8 cellular contexts compared by ENCODE assay signal in the genomic region with DNA sequence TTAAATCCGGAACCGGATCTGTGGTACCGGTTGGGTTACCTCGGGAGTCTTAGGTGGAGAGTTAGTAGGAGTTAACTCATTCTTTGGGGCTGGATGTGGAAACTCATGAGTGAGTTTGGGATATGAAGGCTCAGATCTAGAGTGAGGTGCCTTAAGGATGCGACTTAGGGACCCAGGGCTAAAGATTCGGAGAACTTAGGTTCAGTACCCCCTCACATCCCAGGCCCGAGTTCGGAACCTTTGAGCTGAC. TPM values are rescaled to one million over a fixed set of nuclear protein-coding genes. Genes with fewer than 3 reads are reported as not detected.
A peak's percentile ranks its signal among the peaks of the same experiment; 100 is the strongest.
DNase-seq lines count a peak whose midpoint lies in the region; ATAC-seq, FAIRE-seq and TF ChIP-seq lines count a peak whose summit lies in the region.

No MANE protein-coding gene starts in this region.

- dilution Hi-C loops in IMR-90 (cut with HindIII; ENCODE audit: low sequenced_read_pairs, unreplicated experiment) = no loop called here

- peak; percentile 30 for DNase-seq in A172 (ENCODE audit: low spot score)
- no peak for DNase-seq in IMR-90
- peak; percentile 54 for DNase-seq in bronchial epithelial cell (ENCODE audit: low read depth)
- DNase-seq in NCI-H1694 treated with DMSO at 0.1 percent for 48 hours (lab: John Stamatoyannopoulos, UW) = no peak
- DNase-seq in superior temporal gyrus (ENCODE audit: extremely low spot score) = no peak

- POLR2A ChIA-PET in IMR-90 (lab: Charles Lee; ENCODE audit: unreplicated experiment) = interaction anchor here (0.6 kb wide), 1 partner anchor 28 kb away, joined by 4 read pairs; no protein-coding TSS in a partner anchor

- peaks cover 14 to 35% of the 10 kb centered on the region in 2 experiments for H3K79me1 ChIP-seq in IMR-90 (ENCODE audit: low read depth in 1 of 2, low read length in 2 of 2)

- no peak for FAIRE-seq in bronchial epithelial cell (lab: Jason Lieb, UNC)

- H2AFZ ChIP-seq in IMR-90 (replicated peaks; ENCODE audit: low read length, poor library complexity) = peak overlapping the region; percentile 89

- H3K4me3 ChIP-seq in IMR-90 (ENCODE audit: insufficient read depth, low read depth, low read length) (peak overlapping the region; percentile 64), bronchial epithelial cell (ENCODE audit: low read depth, low read length) (peak overlapping the region; percentile 56), mononuclear cell (ENCODE audit: low read length) (peak overlapping the region; percentile 56)

- H3K27ac ChIP-seq in IMR-90 (ENCODE audit: insufficient read depth, low read length) = peak overlapping the region; percentile 85

- H2BK5ac ChIP-seq in IMR-90 (ENCODE audit: low read depth, low read length, poor library complexity, severe bottlenecking) = peak overlapping the region; percentile 83

- peaks cover 10% of the 10 kb centered on the region; the same call in 1 of the 2 replicates for H4K20me1 ChIP-seq in IMR-90 (ENCODE audit: insufficient read depth, low read length)

- peak overlapping the region; percentile 97 for H4K91ac ChIP-seq in IMR-90 (ENCODE audit: insufficient read depth, low read depth, low read length)

- TF ChIP-seq CTCF in IMR-90 (conservative IDR thresholded peaks at IDR 0.05; ENCODE audit: low read depth, low read length) (no peak), bronchial epithelial cell (IDR thresholded peaks at IDR 0.05; ENCODE audit: insufficient read depth, low read length, severe bottlenecking) (no peak)

- peak overlapping the region; percentile 75 for H3K18ac ChIP-seq in IMR-90 (ENCODE audit: low read depth, low read length)

- peak overlapping the region; percentile 60; the same call in 2 of the 3 replicates for H2BK15ac ChIP-seq in IMR-90 (ENCODE audit: low read depth, low read length)

- H3K23ac ChIP-seq in IMR-90 (ENCODE audit: low read depth, low read length) = peak overlapping the region; percentile 75

- CTCF ChIA-PET in IMR-90 (lab: Yijun Ruan, JAX) = no interaction called here

- peak overlapping the region; percentile 93 for H3K4me2 ChIP-seq in IMR-90 (ENCODE audit: low read depth, low read length)

- no CpG with 5 or more reads among the region's 8 CpGs for WGBS in IMR-90 (ENCODE audit: extremely low coverage in 2 of 2, insufficient read length in 1 of 2), 2 experiments

- TF ChIP-seq POLR2A in IMR-90 (IDR thresholded peaks at IDR 0.05; ENCODE audit: low read depth, low read length) = no peak

- peak overlapping the region; percentile 58 for H2BK120ac ChIP-seq in IMR-90 (ENCODE audit: low read depth, low read length)

- H4K5ac ChIP-seq in IMR-90 (ENCODE audit: low read depth, low read length) = peak overlapping the region; percentile 98

- H3K9me3 ChIP-seq in IMR-90 (ENCODE audit: control insufficient read depth, insufficient read depth, low read length) (no peaks in the 10 kb centered on the region), mononuclear cell (ENCODE audit: low read depth, low read length) (no peaks in the 10 kb centered on the region)

- no peaks in the 10 kb centered on the region for H3K27me3 ChIP-seq in IMR-90 (ENCODE audit: control insufficient read depth, insufficient read depth, low read length)
- H3K27me3 ChIP-seq in bronchial epithelial cell (ENCODE audit: control insufficient read depth, insufficient read depth, low read length) = no peaks in the 10 kb centered on the region
- H3K27me3 ChIP-seq in mononuclear cell (ENCODE audit: insufficient read depth, low read length) = no peaks in the 10 kb centered on the region

- H3K4ac ChIP-seq in IMR-90 (ENCODE audit: low read depth, low read length) = peak overlapping the region; percentile 98

- H3K9me1 ChIP-seq in IMR-90 (ENCODE audit: insufficient read depth, low read length) = peaks cover 9% of the 10 kb centered on the region

- in situ Hi-C loops in IMR-90 (cut with MboI; ENCODE audit: low sequenced_read_pairs) = no loop called here

- H2AK5ac ChIP-seq in IMR-90 (ENCODE audit: low read depth, low read length) = peak overlapping the region; percentile 95

- peak overlapping the region; percentile 89 for H3K56ac ChIP-seq in IMR-90 (ENCODE audit: extremely low read depth, insufficient read depth, low read length)

- BruUV-seq in IMR-90 (replicated peaks; lab: Mats Ljungman, UMichigan) = TSS peak; percentile 95

- H2AK9ac ChIP-seq in IMR-90 (replicated peaks; ENCODE audit: low read depth, low read length, poor library complexity) = peak overlapping the region; percentile 100

- ATAC-seq in IMR-90 (ENCODE audit: low read depth) (no peak), GM21717 (IDR thresholded peaks at IDR 0.05; ENCODE audit: unreplicated experiment) (no peak), HG03521 (IDR thresholded peaks at IDR 0.05; ENCODE audit: unreplicated experiment) (no peak)

- H4K8ac ChIP-seq in IMR-90 (ENCODE audit: low read depth in 2 of 2, low read length in 2 of 2) = peak overlapping the region; percentile 99 to 100

- H3K4me1 ChIP-seq in IMR-90 (ENCODE audit: control insufficient read depth, insufficient read depth, low read length) (peaks cover 14% of the 10 kb centered on the region), mononuclear cell (ENCODE audit: insufficient read depth, low read length) (peaks cover 57% of the 10 kb centered on the region)

- peak overlapping the region; percentile 96 for H3K14ac ChIP-seq in IMR-90 (replicated peaks; ENCODE audit: low read depth, low read length)

- H3K36me3 ChIP-seq in IMR-90 (ENCODE audit: control insufficient read depth, insufficient read depth, low read length) (peaks cover 2% of the 10 kb centered on the region; the same call in 1 of the 2 replicates), bronchial epithelial cell (ENCODE audit: control insufficient read depth, insufficient read depth, low read length) (peaks cover 2% of the 10 kb centered on the region)

- H3K9ac ChIP-seq in IMR-90 (ENCODE audit: low read depth, low read length) = peak overlapping the region; percentile 75

- TF ChIP-seq RAD21 in IMR-90 (IDR thresholded peaks at IDR 0.05; ENCODE audit: low read length) = no peak

- H2BK20ac ChIP-seq in IMR-90 (ENCODE audit: low read depth, low read length) = peak overlapping the region; percentile 30

- intact Hi-C loops in IMR-90 (cut with micrococcal nuclease) = loop anchor here (2.0 to 5.0 kb wide), 4 partner anchors 29 to 59 kb away; a partner anchor contains a TSS

TF ChIP-seq in IMR-90, 13 proteins besides CTCF, POLR2A, EP300 and RAD21:
- TF ChIP-seq MAZ (IDR thresholded peaks at IDR 0.05; ENCODE audit: borderline replicate concordance, low read depth, low read length) (no peak), RCOR1 (IDR thresholded peaks at IDR 0.05; ENCODE audit: insufficient replicate concordance, low read length) (peak; percentile 12)
- TF ChIP-seq, protein P1, sequence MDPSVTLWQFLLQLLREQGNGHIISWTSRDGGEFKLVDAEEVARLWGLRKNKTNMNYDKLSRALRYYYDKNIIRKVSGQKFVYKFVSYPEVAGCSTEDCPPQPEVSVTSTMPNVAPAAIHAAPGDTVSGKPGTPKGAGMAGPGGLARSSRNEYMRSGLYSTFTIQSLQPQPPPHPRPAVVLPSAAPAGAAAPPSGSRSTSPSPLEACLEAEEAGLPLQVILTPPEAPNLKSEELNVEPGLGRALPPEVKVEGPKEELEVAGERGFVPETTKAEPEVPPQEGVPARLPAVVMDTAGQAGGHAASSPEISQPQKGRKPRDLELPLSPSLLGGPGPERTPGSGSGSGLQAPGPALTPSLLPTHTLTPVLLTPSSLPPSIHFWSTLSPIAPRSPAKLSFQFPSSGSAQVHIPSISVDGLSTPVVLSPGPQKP (IDR thresholded peaks at IDR 0.05; ENCODE audit: borderline replicate concordance, low read depth, low read length) = no peak

RNA-seq across cellular contexts. Expression of a gene that starts 0.3 kb away (rescaled TPM):
- total RNA-seq in A172 (2014; rRNA removed; shearing (Covaris generic)) = 0.62 and 1.7 TPM in 2 replicates
- 0.28 and 0.54 TPM in 2 replicates for total RNA-seq in IMR-90 (2012; rRNA removed)
- polyA plus RNA-seq in IMR-90 (2012; rRNA removed) = 4.9 and 5.4 TPM in 2 replicates
- polyA plus RNA-seq in IMR-90 (2012; cell fraction: cytosol; rRNA removed) = 4.2 and 5.8 TPM in 2 replicates
- 6.8 and 12.2 TPM in 2 replicates for polyA plus RNA-seq in IMR-90 (2012; cell fraction: nucleus; rRNA removed; ENCODE audit: low replicate concordance)
- 0.26 TPM in 2 replicates for total RNA-seq in bronchial epithelial cell
- 0.52 TPM for total RNA-seq in mononuclear cell

RNA-seq across cellular contexts. Expression of a gene that starts 1.0 kb away (rescaled TPM):
- 64.7 and 87.9 TPM in 2 replicates for total RNA-seq in A172 (2014; rRNA removed; shearing (Covaris generic))
- total RNA-seq in IMR-90 (2012; rRNA removed) (28.3 and 30.3 TPM in 2 replicates), bronchial epithelial cell (19.5 and 30.3 TPM in 2 replicates), mononuclear cell (26.2 TPM)
- 81.3 and 158 TPM in 2 replicates for polyA plus RNA-seq in IMR-90 (2012; rRNA removed)
- polyA plus RNA-seq in IMR-90 (2012; cell fraction: cytosol; rRNA removed) = 89.7 and 101 TPM in 2 replicates
- polyA plus RNA-seq in IMR-90 (2012; cell fraction: nucleus; rRNA removed; ENCODE audit: low replicate concordance) = 76.5 and 101 TPM in 2 replicates

RNA-seq across cellular contexts. Expression of a gene that starts 25.4 kb away (rescaled TPM):
- total RNA-seq in A172 (2014; rRNA removed; shearing (Covaris generic)) = not detected in 2 replicates
- total RNA-seq in IMR-90 (2012; rRNA removed) (not detected in 2 replicates), bronchial epithelial cell (0.26 and 1.6 TPM in 2 replicates), mononuclear cell (not detected)
- polyA plus RNA-seq in IMR-90 (2012; rRNA removed) = 0.44 TPM in 1 of 2 replicates, not detected in the other
- 0.24 and 1.6 TPM in 2 replicates for polyA plus RNA-seq in IMR-90 (2012; cell fraction: cytosol; rRNA removed)
- polyA plus RNA-seq in IMR-90 (2012; cell fraction: nucleus; rRNA removed; ENCODE audit: low replicate concordance) = 0.64 TPM in 1 of 2 replicates, not detected in the other

RNA-seq across cellular contexts. Expression of a gene that starts 28.1 kb away (rescaled TPM):
- 10.3 and 19.9 TPM in 2 replicates for total RNA-seq in A172 (2014; rRNA removed; shearing (Covaris generic))
- total RNA-seq in IMR-90 (2012; rRNA removed) = 7.9 and 8.3 TPM in 2 replicates
- polyA plus RNA-seq in IMR-90 (2012; rRNA removed) = 21.4 and 25.9 TPM in 2 replicates
- polyA plus RNA-seq in IMR-90 (2012; cell fraction: cytosol; rRNA removed) = 49.0 and 50.2 TPM in 2 replicates
- polyA plus RNA-seq in IMR-90 (2012; cell fraction: nucleus; rRNA removed; ENCODE audit: low replicate concordance) = 34.1 and 62.8 TPM in 2 replicates
- 7.9 and 9.2 TPM in 2 replicates for total RNA-seq in bronchial epithelial cell
- total RNA-seq in mononuclear cell = 9.6 TPM

RNA-seq across cellular contexts. Expression of a gene that starts 33.0 kb away (rescaled TPM):
- 7.7 and 9.2 TPM in 2 replicates for total RNA-seq in A172 (2014; rRNA removed; shearing (Covaris generic))
- 7.7 and 8.6 TPM in 2 replicates for total RNA-seq in IMR-90 (2012; rRNA removed)
- polyA plus RNA-seq in IMR-90 (2012; rRNA removed) = 8.6 and 9.4 TPM in 2 replicates
- 6.5 and 8.3 TPM in 2 replicates for polyA plus RNA-seq in IMR-90 (2012; cell fraction: cytosol; rRNA removed)
- polyA plus RNA-seq in IMR-90 (2012; cell fraction: nucleus; rRNA removed; ENCODE audit: low replicate concordance) = 6.8 and 11.6 TPM in 2 replicates
- 26.9 and 34.7 TPM in 2 replicates for total RNA-seq in bronchial epithelial cell
- total RNA-seq in mononuclear cell = 6.7 TPM

Comparison
In these comparisons a context has a peak if more than half of its experiments do, and no peak if none do; other contexts are left out.
1. DNase-seq: peak in A172 (single experiment) and bronchial epithelial cell (single experiment); none in IMR-90 (single experiment), NCI-H1694 treated with DMSO at 0.1 percent for 48 hours (single experiment) and superior temporal gyrus (single experiment).
2. Peak in every context shown above with its lines, with median percentiles within 50 percentile points of each other: H3K4me3 ChIP-seq.